1 cellular context compared by ENCODE assay signal in the genomic region with DNA sequence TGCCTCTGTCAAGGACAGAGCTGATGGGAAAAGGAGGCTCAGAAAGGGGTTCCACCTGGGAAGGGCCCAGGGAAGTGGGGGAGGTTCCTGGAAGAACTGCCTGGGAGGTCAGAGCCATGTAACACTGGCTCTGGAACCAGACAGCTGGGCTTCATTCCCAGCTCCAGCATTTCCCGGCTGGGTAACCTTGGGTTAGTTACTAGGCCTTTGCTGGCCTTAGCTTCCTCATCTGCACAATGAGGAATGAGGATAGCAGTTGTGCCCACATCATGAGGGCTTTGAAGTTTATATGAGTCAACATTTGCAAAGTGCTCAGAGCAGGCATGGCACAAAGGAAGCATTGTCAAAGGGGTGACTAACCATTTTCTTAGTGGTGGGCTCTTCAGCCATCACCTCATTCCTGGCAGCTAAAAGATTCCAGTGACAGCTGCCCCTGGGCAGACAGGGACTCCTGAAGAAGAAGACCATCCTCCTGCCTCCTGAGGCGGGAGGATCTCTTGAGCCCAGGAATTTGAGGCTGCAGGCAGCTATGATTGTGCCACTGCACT.
TF ChIP-seq lines count a peak whose summit lies in the region.

No MANE protein-coding gene starts in this region.

TF ChIP-seq in HepG2, 621 proteins besides CTCF, POLR2A, EP300 and RAD21 (continued from another document and continues in another):
- TF ChIP-seq, protein P1, sequence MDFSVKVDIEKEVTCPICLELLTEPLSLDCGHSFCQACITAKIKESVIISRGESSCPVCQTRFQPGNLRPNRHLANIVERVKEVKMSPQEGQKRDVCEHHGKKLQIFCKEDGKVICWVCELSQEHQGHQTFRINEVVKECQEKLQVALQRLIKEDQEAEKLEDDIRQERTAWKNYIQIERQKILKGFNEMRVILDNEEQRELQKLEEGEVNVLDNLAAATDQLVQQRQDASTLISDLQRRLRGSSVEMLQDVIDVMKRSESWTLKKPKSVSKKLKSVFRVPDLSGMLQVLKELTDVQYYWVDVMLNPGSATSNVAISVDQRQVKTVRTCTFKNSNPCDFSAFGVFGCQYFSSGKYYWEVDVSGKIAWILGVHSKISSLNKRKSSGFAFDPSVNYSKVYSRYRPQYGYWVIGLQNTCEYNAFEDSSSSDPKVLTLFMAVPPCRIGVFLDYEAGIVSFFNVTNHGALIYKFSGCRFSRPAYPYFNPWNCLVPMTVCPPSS (IDR thresholded peaks at IDR 0.05) = no peak
- TF ChIP-seq RARA (CRISPR knock-in tag; IDR thresholded peaks at IDR 0.05) (peak; percentile 86), HOXA3 (CRISPR knock-in tag; IDR thresholded peaks at IDR 0.05) (peak; percentile 67; the same call in 1 of the 2 replicates), STAG1 (CRISPR knock-in tag; IDR thresholded peaks at IDR 0.05) (no peak), FOSL2 (CRISPR knock-in tag; IDR thresholded peaks at IDR 0.05) (peak; percentile 96), SIX1 (CRISPR knock-in tag; IDR thresholded peaks at IDR 0.05; ENCODE audit: borderline replicate concordance) (peak; percentile 33; the same call in 1 of the 2 replicates), ZNF670 (CRISPR knock-in tag; IDR thresholded peaks at IDR 0.05; ENCODE audit: borderline replicate concordance) (no peak), TCF7L2 (IDR thresholded peaks at IDR 0.05; ENCODE audit: low read depth, low read length) (peak; percentile 54; the same call in 1 of the 2 replicates), SRSF9 (IDR thresholded peaks at IDR 0.05; ENCODE audit: borderline replicate concordance, insufficient read depth, low read depth, low read length, poor library complexity, severe bottlenecking) (no peak), HNRNPUL1 (IDR thresholded peaks at IDR 0.05; ENCODE audit: low read depth, low read length) (no peak), IRF9 (CRISPR knock-in tag; IDR thresholded peaks at IDR 0.05; ENCODE audit: borderline replicate concordance) (0 out of 2 replicates have a peak, but pooled peaks have one; percentile 55), ZNF180 (CRISPR knock-in tag; IDR thresholded peaks at IDR 0.05; ENCODE audit: borderline replicate concordance, low read depth) (no peak), SATB2 (CRISPR knock-in tag; IDR thresholded peaks at IDR 0.05) (no peak), HOMEZ (CRISPR knock-in tag; IDR thresholded peaks at IDR 0.05; ENCODE audit: low read depth) (peak; percentile 52), ZNF720 (CRISPR knock-in tag; IDR thresholded peaks at IDR 0.05) (no peak), ZNF407 (CRISPR knock-in tag; IDR thresholded peaks at IDR 0.05; ENCODE audit: not compliant biosample characterization) (no peak), ZNF724P (CRISPR knock-in tag; IDR thresholded peaks at IDR 0.05; ENCODE audit: borderline replicate concordance) (0 out of 2 replicates have a peak, but pooled peaks have one; percentile 66), ZNF3 (CRISPR knock-in tag; IDR thresholded peaks at IDR 0.05) (no peak), TP53 (CRISPR knock-in tag; conservative IDR thresholded peaks at IDR 0.05) (no peak), PITX1 (CRISPR knock-in tag; IDR thresholded peaks at IDR 0.05) (peak; percentile 39; the same call in 1 of the 2 replicates), CREM (IDR thresholded peaks at IDR 0.05) (peak; percentile 67; the same call in 1 of the 2 replicates), CREM (CRISPR knock-in tag; IDR thresholded peaks at IDR 0.05) (no peak), DMAP1 (CRISPR knock-in tag; IDR thresholded peaks at IDR 0.05) (peak; percentile 35; the same call in 1 of the 2 replicates), ZNF550 (CRISPR knock-in tag; IDR thresholded peaks at IDR 0.05; ENCODE audit: borderline replicate concordance) (no peak), GATAD1 (CRISPR knock-in tag; IDR thresholded peaks at IDR 0.05) (peak; percentile 43), TARDBP (CRISPR knock-in tag; IDR thresholded peaks at IDR 0.05) (peak; percentile 53; the same call in 1 of the 2 replicates), RCOR2 (CRISPR knock-in tag; IDR thresholded peaks at IDR 0.05) (peak; percentile 80), ELK4 (CRISPR knock-in tag; IDR thresholded peaks at IDR 0.05; ENCODE audit: borderline replicate concordance) (no peak), ZNF615 (CRISPR knock-in tag; IDR thresholded peaks at IDR 0.05; ENCODE audit: borderline replicate concordance) (no peak), EED (CRISPR knock-in tag; IDR thresholded peaks at IDR 0.05) (no peak), AGO2 (optimal IDR thresholded peaks at IDR 0.05; ENCODE audit: low read depth, low read length) (no peak), YY1 (IDR thresholded peaks at IDR 0.05; ENCODE audit: insufficient read depth, insufficient replicate concordance, low read depth, low read length) (peak; percentile 9), ZFP1 (CRISPR knock-in tag; IDR thresholded peaks at IDR 0.05) (no peak), ZFY (CRISPR knock-in tag; IDR thresholded peaks at IDR 0.05) (peak; percentile 85), GABPB1 (CRISPR knock-in tag; IDR thresholded peaks at IDR 0.05) (0 out of 2 replicates have a peak, but pooled peaks have one; percentile 36), NR2F2 (IDR thresholded peaks at IDR 0.05; ENCODE audit: borderline replicate concordance, low read depth) (0 out of 2 replicates have a peak, but pooled peaks have one; percentile 40), SIX4 (CRISPR knock-in tag; IDR thresholded peaks at IDR 0.05) (peak; percentile 66; the same call in 1 of the 2 replicates), ZMYM2 (CRISPR knock-in tag; IDR thresholded peaks at IDR 0.05) (peak; percentile 39)
- TF ChIP-seq, protein P2, sequence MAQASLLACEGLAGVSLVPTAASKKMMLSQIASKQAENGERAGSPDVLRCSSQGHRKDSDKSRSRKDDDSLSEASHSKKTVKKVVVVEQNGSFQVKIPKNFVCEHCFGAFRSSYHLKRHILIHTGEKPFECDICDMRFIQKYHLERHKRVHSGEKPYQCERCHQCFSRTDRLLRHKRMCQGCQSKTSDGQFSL (CRISPR knock-in tag; IDR thresholded peaks at IDR 0.05) = 0 out of 2 replicates have a peak, but pooled peaks have one; percentile 8
- TF ChIP-seq, protein P3, sequence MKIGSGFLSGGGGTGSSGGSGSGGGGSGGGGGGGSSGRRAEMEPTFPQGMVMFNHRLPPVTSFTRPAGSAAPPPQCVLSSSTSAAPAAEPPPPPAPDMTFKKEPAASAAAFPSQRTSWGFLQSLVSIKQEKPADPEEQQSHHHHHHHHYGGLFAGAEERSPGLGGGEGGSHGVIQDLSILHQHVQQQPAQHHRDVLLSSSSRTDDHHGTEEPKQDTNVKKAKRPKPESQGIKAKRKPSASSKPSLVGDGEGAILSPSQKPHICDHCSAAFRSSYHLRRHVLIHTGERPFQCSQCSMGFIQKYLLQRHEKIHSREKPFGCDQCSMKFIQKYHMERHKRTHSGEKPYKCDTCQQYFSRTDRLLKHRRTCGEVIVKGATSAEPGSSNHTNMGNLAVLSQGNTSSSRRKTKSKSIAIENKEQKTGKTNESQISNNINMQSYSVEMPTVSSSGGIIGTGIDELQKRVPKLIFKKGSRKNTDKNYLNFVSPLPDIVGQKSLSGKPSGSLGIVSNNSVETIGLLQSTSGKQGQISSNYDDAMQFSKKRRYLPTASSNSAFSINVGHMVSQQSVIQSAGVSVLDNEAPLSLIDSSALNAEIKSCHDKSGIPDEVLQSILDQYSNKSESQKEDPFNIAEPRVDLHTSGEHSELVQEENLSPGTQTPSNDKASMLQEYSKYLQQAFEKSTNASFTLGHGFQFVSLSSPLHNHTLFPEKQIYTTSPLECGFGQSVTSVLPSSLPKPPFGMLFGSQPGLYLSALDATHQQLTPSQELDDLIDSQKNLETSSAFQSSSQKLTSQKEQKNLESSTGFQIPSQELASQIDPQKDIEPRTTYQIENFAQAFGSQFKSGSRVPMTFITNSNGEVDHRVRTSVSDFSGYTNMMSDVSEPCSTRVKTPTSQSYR (CRISPR knock-in tag; IDR thresholded peaks at IDR 0.05; ENCODE audit: borderline replicate concordance) = peak; percentile 70
- TF ChIP-seq, protein P4, sequence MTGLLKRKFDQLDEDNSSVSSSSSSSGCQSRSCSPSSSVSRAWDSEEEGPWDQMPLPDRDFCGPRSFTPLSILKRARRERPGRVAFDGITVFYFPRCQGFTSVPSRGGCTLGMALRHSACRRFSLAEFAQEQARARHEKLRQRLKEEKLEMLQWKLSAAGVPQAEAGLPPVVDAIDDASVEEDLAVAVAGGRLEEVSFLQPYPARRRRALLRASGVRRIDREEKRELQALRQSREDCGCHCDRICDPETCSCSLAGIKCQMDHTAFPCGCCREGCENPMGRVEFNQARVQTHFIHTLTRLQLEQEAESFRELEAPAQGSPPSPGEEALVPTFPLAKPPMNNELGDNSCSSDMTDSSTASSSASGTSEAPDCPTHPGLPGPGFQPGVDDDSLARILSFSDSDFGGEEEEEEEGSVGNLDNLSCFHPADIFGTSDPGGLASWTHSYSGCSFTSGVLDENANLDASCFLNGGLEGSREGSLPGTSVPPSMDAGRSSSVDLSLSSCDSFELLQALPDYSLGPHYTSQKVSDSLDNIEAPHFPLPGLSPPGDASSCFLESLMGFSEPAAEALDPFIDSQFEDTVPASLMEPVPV (CRISPR knock-in tag; IDR thresholded peaks at IDR 0.05) = 0 out of 2 replicates have a peak, but pooled peaks have one; percentile 35
